ENCODE assay signal across 19 cellular contexts in genomic region chr6:169474362-169474761, GRCh38.
A peak's percentile ranks its signal among the peaks of the same experiment; 100 is the strongest.
DNase-seq lines count a peak whose midpoint lies in the region; ATAC-seq and TF ChIP-seq lines count a peak whose summit lies in the region.
"Had no signal": no experiment of that assay in that cellular context is flagged by ENCODE, and none has a peak within 500 bp of the region (broad histone marks: within the 10 kb centered on the region; RNA-seq: fewer than 3 reads in every experiment).

No MANE protein-coding gene starts in this region.

- no peaks in the 10 kb centered on the region for H3K4me1 Mint-ChIP-seq in activated T-helper 1 cell treated with anti-CD3 and anti-CD28 coated beads, Interleukin-12 subunit alpha, Interleukin-12 subunit beta, Interleukin-2, Interleukin-4 antibody, amounts not matched to agents 30 ng/mL and 10 ng/mL and 1 ng/mL, durations not matched to agents 14 hours and 24 hours and 36 hours (ENCODE audit: low read depth)
- H3K4me1 Mint-ChIP-seq in activated naive CD8-positive, alpha-beta T cell treated with anti-CD3 and anti-CD28 coated beads, Interleukin-2, amount 50 U/mL, for 24 hours: no peaks in the 10 kb centered on the region
- H3K4me1 Mint-ChIP-seq: CD8-positive, alpha-beta memory T cell; IgD-negative memory B cell had no signal

- H3K27ac ChIP-seq in HEK293 (ENCODE audit: extremely low read depth, low read depth, low read length): no peak overlapping the region
- peak overlapping the region; percentile 84; the same call in 1 of the 2 replicates for H3K27ac ChIP-seq in MM.1S (ENCODE audit: low read length)
- H3K27ac ChIP-seq: GM23248 had no signal

- no peak overlapping the region; the same call in 1 of the 2 replicates for H3K9ac ChIP-seq in MM.1S (ENCODE audit: low read length)
- H3K9ac ChIP-seq in adipocyte (ENCODE audit: low read length): no peak overlapping the region
- H3K9ac ChIP-seq: GM23248 had no signal

- peaks cover 15% of the 10 kb centered on the region for H3F3A ChIP-seq in MM.1S (ENCODE audit: insufficient read depth, low read length)

- no peaks in the 10 kb centered on the region for H3K9me2 ChIP-seq in MM.1S (replicated peaks; ENCODE audit: insufficient read depth, low read length)

- H3K27me3 ChIP-seq in MM.1S (replicated peaks; ENCODE audit: insufficient read depth, low read length) (no peaks in the 10 kb centered on the region), adipocyte (replicated peaks; ENCODE audit: control insufficient read depth, insufficient read depth, low read length) (no peaks in the 10 kb centered on the region)
- H3K27me3 ChIP-seq: BE2C had no signal

- H3K36me3 ChIP-seq in HEK293 (ENCODE audit: control insufficient read depth in 2 of 2, insufficient read depth in 1 of 2, low read length in 2 of 2): no peaks in the 10 kb centered on the region
- no peaks in the 10 kb centered on the region for H3K36me3 ChIP-seq in MM.1S (replicated peaks; ENCODE audit: insufficient read depth, low read length)
- no peaks in the 10 kb centered on the region for H3K36me3 ChIP-seq in adipocyte (ENCODE audit: control insufficient read depth, insufficient read depth, low read length, severe bottlenecking)
- H3K36me3 ChIP-seq: BE2C, HAP-1 had no signal

- intact Hi-C loops in activated T-helper 1 cell treated with anti-CD3 and anti-CD28 coated beads, Interleukin-12 subunit alpha, Interleukin-12 subunit beta, Interleukin-2, Interleukin-4 antibody, amounts not matched to agents 30 ng/mL and 10 ng/mL and 1 ng/mL, durations not matched to agents 14 hours and 24 hours and 36 hours (cut with micrococcal nuclease): no loop called here

- peaks cover 28% of the 10 kb centered on the region for H3K9me3 Mint-ChIP-seq in activated T-helper 1 cell treated with anti-CD3 and anti-CD28 coated beads, Interleukin-12 subunit alpha, Interleukin-12 subunit beta, Interleukin-2, Interleukin-4 antibody, amounts not matched to agents 30 ng/mL and 10 ng/mL and 1 ng/mL, durations not matched to agents 14 hours and 24 hours and 36 hours
- H3K9me3 Mint-ChIP-seq in activated naive CD8-positive, alpha-beta T cell treated with anti-CD3 and anti-CD28 coated beads, Interleukin-2, amount 50 U/mL, for 24 hours: peaks cover 47% of the 10 kb centered on the region

- TF ChIP-seq CTCF in HEK293 (tag by site-specific recombination; IDR thresholded peaks at IDR 0.05) (no peak), MM.1S (IDR thresholded peaks at IDR 0.05; ENCODE audit: low read length) (no peak)

- H3K9me3 ChIP-seq in HEK293 (ENCODE audit: control insufficient read depth, insufficient read depth, low read depth, low read length) (no peaks in the 10 kb centered on the region), MM.1S (replicated peaks; ENCODE audit: insufficient read depth, low read length) (no peaks in the 10 kb centered on the region), adipocyte (ENCODE audit: control insufficient read depth, low read length) (peaks cover 23% of the 10 kb centered on the region)
- H3K9me3 ChIP-seq: BE2C, HAP-1 had no signal

- CTCF ChIA-PET in HEK293 (lab: Yijun Ruan, JAX): no interaction called here

- H3K27me3 Mint-ChIP-seq in activated T-helper 1 cell treated with anti-CD3 and anti-CD28 coated beads, Interleukin-12 subunit alpha, Interleukin-12 subunit beta, Interleukin-2, Interleukin-4 antibody, amounts not matched to agents 30 ng/mL and 10 ng/mL and 1 ng/mL, durations not matched to agents 14 hours and 24 hours and 36 hours (ENCODE audit: insufficient read depth): no peaks in the 10 kb centered on the region
- no peaks in the 10 kb centered on the region for H3K27me3 Mint-ChIP-seq in activated naive CD8-positive, alpha-beta T cell treated with anti-CD3 and anti-CD28 coated beads, Interleukin-2, amount 50 U/mL, for 24 hours
- H3K27me3 Mint-ChIP-seq: IgD-negative memory B cell had no signal

- H3K27ac Mint-ChIP-seq in activated T-helper 1 cell treated with anti-CD3 and anti-CD28 coated beads, Interleukin-12 subunit alpha, Interleukin-12 subunit beta, Interleukin-2, Interleukin-4 antibody, amounts not matched to agents 30 ng/mL and 10 ng/mL and 1 ng/mL, durations not matched to agents 14 hours and 24 hours and 36 hours: no peak overlapping the region
- no peak overlapping the region for H3K27ac Mint-ChIP-seq in activated naive CD8-positive, alpha-beta T cell treated with anti-CD3 and anti-CD28 coated beads, Interleukin-2, amount 50 U/mL, for 24 hours
- H3K27ac Mint-ChIP-seq: CD4-positive, CD25-positive, alpha-beta regulatory T cell; CD8-positive, alpha-beta memory T cell; HFFc6; IgD-negative memory B cell had no signal

- peak overlapping the region; percentile 62; the same call in 1 of the 2 replicates for H3K4me2 ChIP-seq in MM.1S (ENCODE audit: low read depth, low read length)

- no peaks in the 10 kb centered on the region for H4K20me1 ChIP-seq in MM.1S (ENCODE audit: insufficient read depth, low read length)

- H3K4me3 ChIP-seq in HEK293 (ENCODE audit: low read depth, low read length) (no peak overlapping the region), MM.1S (ENCODE audit: low read length) (peak overlapping the region; percentile 17; the same call in 1 of the 2 replicates), adipocyte (ENCODE audit: low read length) (peak overlapping the region; percentile 52)
- H3K4me3 ChIP-seq: GM23248, HAP-1 had no signal

- no peaks in the 10 kb centered on the region for H3K4me1 ChIP-seq in HEK293 (ENCODE audit: control insufficient read depth, insufficient read depth, low read length)
- peaks cover 17% of the 10 kb centered on the region for H3K4me1 ChIP-seq in MM.1S (ENCODE audit: low read length)
- H3K4me1 ChIP-seq in adipocyte (ENCODE audit: control insufficient read depth, insufficient read depth, low read length): peaks cover 7% of the 10 kb centered on the region
- H3K4me1 ChIP-seq: BE2C, HAP-1 had no signal

- ATAC-seq in GM21360 (IDR thresholded peaks at IDR 0.05; ENCODE audit: unreplicated experiment): no peak
- ATAC-seq in activated naive CD8-positive, alpha-beta T cell treated with anti-CD3 and anti-CD28 coated beads, Interleukin-2, amount 50 U/mL, for 24 hours: no peak

- H3K4me3 Mint-ChIP-seq in activated T-helper 1 cell treated with anti-CD3 and anti-CD28 coated beads, Interleukin-12 subunit alpha, Interleukin-12 subunit beta, Interleukin-2, Interleukin-4 antibody, amounts not matched to agents 30 ng/mL and 10 ng/mL and 1 ng/mL, durations not matched to agents 14 hours and 24 hours and 36 hours: no peak overlapping the region
- H3K4me3 Mint-ChIP-seq in activated naive CD8-positive, alpha-beta T cell treated with anti-CD3 and anti-CD28 coated beads, Interleukin-2, amount 50 U/mL, for 24 hours: no peak overlapping the region
- H3K4me3 Mint-ChIP-seq: CD4-positive, CD25-positive, alpha-beta regulatory T cell; CD8-positive, alpha-beta memory T cell; HFFc6; IgD-negative memory B cell had no signal

- no peak for DNase-seq in MM.1S
- no peak for DNase-seq in adipocyte (ENCODE audit: low read depth)
- DNase-seq in activated T-helper 1 cell treated with anti-CD3 and anti-CD28 coated beads, Interleukin-12 subunit alpha, Interleukin-12 subunit beta, Interleukin-2, Interleukin-4 antibody, amounts not matched to agents 30 ng/mL and 10 ng/mL and 1 ng/mL, durations not matched to agents 14 hours and 24 hours and 36 hours (ENCODE audit: low spot score): no peak
- no peak for DNase-seq in activated naive CD8-positive, alpha-beta T cell treated with anti-CD3 and anti-CD28 coated beads, Interleukin-2, amount 50 U/mL, for 24 hours
- DNase-seq: ACHN; BE2C; C1 segment of cervical spinal cord; CD4-positive, CD25-positive, alpha-beta regulatory T cell; CD8-positive, alpha-beta memory T cell; COR-L47; DMS 273 treated with DMSO at 0.1 percent for 48 hours; DND-41; EL; GM23248; HFFc6 had no signal

- no peaks in the 10 kb centered on the region for H3K36me3 Mint-ChIP-seq in activated T-helper 1 cell treated with anti-CD3 and anti-CD28 coated beads, Interleukin-12 subunit alpha, Interleukin-12 subunit beta, Interleukin-2, Interleukin-4 antibody, amounts not matched to agents 30 ng/mL and 10 ng/mL and 1 ng/mL, durations not matched to agents 14 hours and 24 hours and 36 hours (ENCODE audit: low read depth)
- peaks cover 10% of the 10 kb centered on the region for H3K36me3 Mint-ChIP-seq in activated naive CD8-positive, alpha-beta T cell treated with anti-CD3 and anti-CD28 coated beads, Interleukin-2, amount 50 U/mL, for 24 hours (ENCODE audit: low read depth)
- H3K36me3 Mint-ChIP-seq: CD4-positive, CD25-positive, alpha-beta regulatory T cell had no signal

- POLR2A ChIA-PET in HEK293 (lab: Yijun Ruan, JAX): no interaction called here

- H3K79me2 ChIP-seq in MM.1S (ENCODE audit: low read length): no peaks in the 10 kb centered on the region

- no peak overlapping the region for H2AFZ ChIP-seq in MM.1S (ENCODE audit: low read length)
- H2AFZ ChIP-seq: GM23248 had no signal

TF ChIP-seq in HEK293, 187 proteins besides CTCF, POLR2A, EP300 and RAD21:
- TF ChIP-seq KLF17 (tag by site-specific recombination; IDR thresholded peaks at IDR 0.05) (no peak), SETDB1 (IDR thresholded peaks at IDR 0.05; ENCODE audit: insufficient read length, low read length) (peak; percentile 80)
